Comparison of ENCODE assay signal across 1 cellular context in the genomic region with DNA sequence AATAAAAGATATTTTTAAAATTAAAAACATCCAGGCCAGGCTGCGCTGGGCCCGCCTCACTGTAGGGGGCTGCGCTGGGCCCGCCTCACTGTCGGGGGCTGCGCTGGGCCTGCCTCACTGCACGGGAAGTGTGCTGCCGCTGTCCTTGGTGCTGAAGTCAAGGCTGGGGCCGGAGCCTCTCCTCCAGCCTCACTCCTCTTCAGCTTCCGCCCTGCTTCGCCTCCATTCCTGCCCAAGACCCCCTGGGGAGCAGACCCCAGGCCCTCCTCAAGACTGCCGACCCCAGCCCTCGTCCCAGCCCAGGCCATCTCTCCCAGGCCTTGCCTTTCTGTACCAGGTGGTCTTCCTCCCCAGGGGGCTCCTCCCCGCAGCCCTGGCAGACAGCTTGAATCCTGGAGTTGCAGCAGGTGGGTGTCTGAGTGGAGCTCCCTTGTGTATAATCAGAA.
TF ChIP-seq lines count a peak whose summit lies in the region.

No MANE protein-coding gene starts in this region.

TF ChIP-seq in HepG2, 621 proteins besides CTCF, POLR2A, EP300 and RAD21 (continued from another document and continues in another):
- TF ChIP-seq, protein P1, sequence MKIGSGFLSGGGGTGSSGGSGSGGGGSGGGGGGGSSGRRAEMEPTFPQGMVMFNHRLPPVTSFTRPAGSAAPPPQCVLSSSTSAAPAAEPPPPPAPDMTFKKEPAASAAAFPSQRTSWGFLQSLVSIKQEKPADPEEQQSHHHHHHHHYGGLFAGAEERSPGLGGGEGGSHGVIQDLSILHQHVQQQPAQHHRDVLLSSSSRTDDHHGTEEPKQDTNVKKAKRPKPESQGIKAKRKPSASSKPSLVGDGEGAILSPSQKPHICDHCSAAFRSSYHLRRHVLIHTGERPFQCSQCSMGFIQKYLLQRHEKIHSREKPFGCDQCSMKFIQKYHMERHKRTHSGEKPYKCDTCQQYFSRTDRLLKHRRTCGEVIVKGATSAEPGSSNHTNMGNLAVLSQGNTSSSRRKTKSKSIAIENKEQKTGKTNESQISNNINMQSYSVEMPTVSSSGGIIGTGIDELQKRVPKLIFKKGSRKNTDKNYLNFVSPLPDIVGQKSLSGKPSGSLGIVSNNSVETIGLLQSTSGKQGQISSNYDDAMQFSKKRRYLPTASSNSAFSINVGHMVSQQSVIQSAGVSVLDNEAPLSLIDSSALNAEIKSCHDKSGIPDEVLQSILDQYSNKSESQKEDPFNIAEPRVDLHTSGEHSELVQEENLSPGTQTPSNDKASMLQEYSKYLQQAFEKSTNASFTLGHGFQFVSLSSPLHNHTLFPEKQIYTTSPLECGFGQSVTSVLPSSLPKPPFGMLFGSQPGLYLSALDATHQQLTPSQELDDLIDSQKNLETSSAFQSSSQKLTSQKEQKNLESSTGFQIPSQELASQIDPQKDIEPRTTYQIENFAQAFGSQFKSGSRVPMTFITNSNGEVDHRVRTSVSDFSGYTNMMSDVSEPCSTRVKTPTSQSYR (CRISPR knock-in tag; IDR thresholded peaks at IDR 0.05; ENCODE audit: borderline replicate concordance), result peak; percentile 71; the same call in 1 of the 2 replicates
- TF ChIP-seq PRPF4 (IDR thresholded peaks at IDR 0.05; ENCODE audit: low read depth, low read length, poor library complexity, severe bottlenecking) (no peak), DNMT3B (CRISPR knock-in tag; conservative IDR thresholded peaks at IDR 0.05) (peak; percentile 91; the same call in 1 of the 2 replicates), ZNF30 (CRISPR knock-in tag; IDR thresholded peaks at IDR 0.05) (no peak), ZNF337 (CRISPR knock-in tag; IDR thresholded peaks at IDR 0.05; ENCODE audit: borderline replicate concordance, low read depth) (no peak), PHF21A (CRISPR knock-in tag; IDR thresholded peaks at IDR 0.05) (no peak), IRF2 (CRISPR knock-in tag; IDR thresholded peaks at IDR 0.05) (peak; percentile 84; the same call in 1 of the 2 replicates), ZNF263 (CRISPR knock-in tag; IDR thresholded peaks at IDR 0.05) (peak; percentile 77), ZNF430 (CRISPR knock-in tag; IDR thresholded peaks at IDR 0.05) (peak; percentile 86; the same call in 1 of the 2 replicates), ETV6 (CRISPR knock-in tag; conservative IDR thresholded peaks at IDR 0.05) (peak; percentile 98), CREM (IDR thresholded peaks at IDR 0.05) (no peak), CREM (CRISPR knock-in tag; IDR thresholded peaks at IDR 0.05) (no peak), ZNF562 (CRISPR knock-in tag; IDR thresholded peaks at IDR 0.05; ENCODE audit: borderline replicate concordance) (no peak), TCF7L2 (IDR thresholded peaks at IDR 0.05; ENCODE audit: low read depth, low read length) (no peak), NCOA2 (CRISPR knock-in tag; IDR thresholded peaks at IDR 0.05) (peak; percentile 73), ZNF552 (CRISPR knock-in tag; IDR thresholded peaks at IDR 0.05; ENCODE audit: borderline replicate concordance) (0 out of 2 replicates have a peak, but pooled peaks have one; percentile 60), ESRRA (CRISPR knock-in tag; IDR thresholded peaks at IDR 0.05; ENCODE audit: low read depth) (no peak), TBP (CRISPR knock-in tag; IDR thresholded peaks at IDR 0.05) (no peak), EHMT2 (IDR thresholded peaks at IDR 0.05; ENCODE audit: borderline replicate concordance, low read depth, low read length) (peak; percentile 88; the same call in 1 of the 2 replicates), ZNF274 (CRISPR knock-in tag; IDR thresholded peaks at IDR 0.05) (peak; percentile 83; the same call in 1 of the 2 replicates), NBN (conservative IDR thresholded peaks at IDR 0.05) (no peak), PCBP1 (IDR thresholded peaks at IDR 0.05; ENCODE audit: borderline replicate concordance, low read depth, low read length) (0 out of 2 replicates have a peak, but pooled peaks have one; percentile 22), SSRP1 (CRISPR knock-in tag; IDR thresholded peaks at IDR 0.05) (no peak), ZNF484 (CRISPR knock-in tag; IDR thresholded peaks at IDR 0.05; ENCODE audit: borderline replicate concordance, low read depth) (no peak), POLR2AphosphoS5 (IDR thresholded peaks at IDR 0.05; ENCODE audit: low read depth, low read length) (no peak), ETV5 (CRISPR knock-in tag; IDR thresholded peaks at IDR 0.05; ENCODE audit: borderline replicate concordance) (peak; percentile 65), AGO1 (IDR thresholded peaks at IDR 0.05; ENCODE audit: low read depth, low read length, poor library complexity, severe bottlenecking) (no peak), NR3C1 (CRISPR knock-in tag; IDR thresholded peaks at IDR 0.05) (no peak), FOXM1 (CRISPR knock-in tag; IDR thresholded peaks at IDR 0.05) (peak; percentile 87; the same call in 1 of the 2 replicates), RAD51 (IDR thresholded peaks at IDR 0.05; ENCODE audit: borderline replicate concordance) (no peak), EZH2 (conservative IDR thresholded peaks at IDR 0.05; ENCODE audit: low read depth, low read length) (no peak), KLF13 (CRISPR knock-in tag; IDR thresholded peaks at IDR 0.05) (0 out of 2 replicates have a peak, but pooled peaks have one; percentile 23), ZNF891 (CRISPR knock-in tag; IDR thresholded peaks at IDR 0.05) (peak; percentile 83; the same call in 1 of the 2 replicates), PLRG1 (conservative IDR thresholded peaks at IDR 0.05) (no peak), HMG20B (CRISPR knock-in tag; conservative IDR thresholded peaks at IDR 0.05) (peak; percentile 68; the same call in 1 of the 2 replicates), ZNF12 (CRISPR knock-in tag; IDR thresholded peaks at IDR 0.05) (peak; percentile 78), RARG (CRISPR knock-in tag; IDR thresholded peaks at IDR 0.05; ENCODE audit: low read depth) (no peak), SP140L (CRISPR knock-in tag; IDR thresholded peaks at IDR 0.05; ENCODE audit: borderline replicate concordance) (peak; percentile 98; the same call in 1 of the 2 replicates), ZNF292 (CRISPR knock-in tag; IDR thresholded peaks at IDR 0.05; ENCODE audit: borderline replicate concordance, low read depth) (peak; percentile 31; the same call in 1 of the 2 replicates), ISL2 (CRISPR knock-in tag; IDR thresholded peaks at IDR 0.05) (peak; percentile 65; the same call in 1 of the 2 replicates)
- TF ChIP-seq, protein P2, sequence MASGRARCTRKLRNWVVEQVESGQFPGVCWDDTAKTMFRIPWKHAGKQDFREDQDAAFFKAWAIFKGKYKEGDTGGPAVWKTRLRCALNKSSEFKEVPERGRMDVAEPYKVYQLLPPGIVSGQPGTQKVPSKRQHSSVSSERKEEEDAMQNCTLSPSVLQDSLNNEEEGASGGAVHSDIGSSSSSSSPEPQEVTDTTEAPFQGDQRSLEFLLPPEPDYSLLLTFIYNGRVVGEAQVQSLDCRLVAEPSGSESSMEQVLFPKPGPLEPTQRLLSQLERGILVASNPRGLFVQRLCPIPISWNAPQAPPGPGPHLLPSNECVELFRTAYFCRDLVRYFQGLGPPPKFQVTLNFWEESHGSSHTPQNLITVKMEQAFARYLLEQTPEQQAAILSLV (CRISPR knock-in tag; IDR thresholded peaks at IDR 0.05; ENCODE audit: borderline replicate concordance), result no peak
- TF ChIP-seq, protein P3, sequence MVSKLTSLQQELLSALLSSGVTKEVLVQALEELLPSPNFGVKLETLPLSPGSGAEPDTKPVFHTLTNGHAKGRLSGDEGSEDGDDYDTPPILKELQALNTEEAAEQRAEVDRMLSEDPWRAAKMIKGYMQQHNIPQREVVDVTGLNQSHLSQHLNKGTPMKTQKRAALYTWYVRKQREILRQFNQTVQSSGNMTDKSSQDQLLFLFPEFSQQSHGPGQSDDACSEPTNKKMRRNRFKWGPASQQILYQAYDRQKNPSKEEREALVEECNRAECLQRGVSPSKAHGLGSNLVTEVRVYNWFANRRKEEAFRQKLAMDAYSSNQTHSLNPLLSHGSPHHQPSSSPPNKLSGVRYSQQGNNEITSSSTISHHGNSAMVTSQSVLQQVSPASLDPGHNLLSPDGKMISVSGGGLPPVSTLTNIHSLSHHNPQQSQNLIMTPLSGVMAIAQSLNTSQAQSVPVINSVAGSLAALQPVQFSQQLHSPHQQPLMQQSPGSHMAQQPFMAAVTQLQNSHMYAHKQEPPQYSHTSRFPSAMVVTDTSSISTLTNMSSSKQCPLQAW (CRISPR knock-in tag; IDR thresholded peaks at IDR 0.05), result no peak
- TF ChIP-seq, protein P4, sequence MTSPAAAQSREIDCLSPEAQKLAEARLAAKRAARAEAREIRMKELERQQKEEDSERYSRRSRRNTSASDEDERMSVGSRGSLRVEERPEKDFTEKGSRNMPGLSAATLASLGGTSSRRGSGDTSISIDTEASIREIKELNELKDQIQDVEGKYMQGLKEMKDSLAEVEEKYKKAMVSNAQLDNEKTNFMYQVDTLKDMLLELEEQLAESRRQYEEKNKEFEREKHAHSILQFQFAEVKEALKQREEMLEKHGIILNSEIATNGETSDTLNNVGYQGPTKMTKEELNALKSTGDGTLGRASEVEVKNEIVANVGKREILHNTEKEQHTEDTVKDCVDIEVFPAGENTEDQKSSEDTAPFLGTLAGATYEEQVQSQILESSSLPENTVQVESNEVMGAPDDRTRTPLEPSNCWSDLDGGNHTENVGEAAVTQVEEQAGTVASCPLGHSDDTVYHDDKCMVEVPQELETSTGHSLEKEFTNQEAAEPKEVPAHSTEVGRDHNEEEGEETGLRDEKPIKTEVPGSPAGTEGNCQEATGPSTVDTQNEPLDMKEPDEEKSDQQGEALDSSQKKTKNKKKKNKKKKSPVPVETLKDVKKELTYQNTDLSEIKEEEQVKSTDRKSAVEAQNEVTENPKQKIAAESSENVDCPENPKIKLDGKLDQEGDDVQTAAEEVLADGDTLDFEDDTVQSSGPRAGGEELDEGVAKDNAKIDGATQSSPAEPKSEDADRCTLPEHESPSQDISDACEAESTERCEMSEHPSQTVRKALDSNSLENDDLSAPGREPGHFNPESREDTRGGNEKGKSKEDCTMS (CRISPR knock-in tag; conservative IDR thresholded peaks at IDR 0.05), result peak; percentile 92
- TF ChIP-seq, protein P5, sequence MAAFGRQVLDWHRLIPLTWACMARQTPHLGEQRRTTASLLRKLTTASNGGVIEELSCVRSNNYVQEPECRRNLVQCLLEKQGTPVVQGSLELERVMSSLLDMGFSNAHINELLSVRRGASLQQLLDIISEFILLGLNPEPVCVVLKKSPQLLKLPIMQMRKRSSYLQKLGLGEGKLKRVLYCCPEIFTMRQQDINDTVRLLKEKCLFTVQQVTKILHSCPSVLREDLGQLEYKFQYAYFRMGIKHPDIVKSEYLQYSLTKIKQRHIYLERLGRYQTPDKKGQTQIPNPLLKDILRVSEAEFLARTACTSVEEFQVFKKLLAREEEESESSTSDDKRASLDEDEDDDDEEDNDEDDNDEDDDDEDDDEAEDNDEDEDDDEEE (CRISPR knock-in tag; IDR thresholded peaks at IDR 0.05), result peak; percentile 96; the same call in 1 of the 2 replicates
- TF ChIP-seq, protein P6, sequence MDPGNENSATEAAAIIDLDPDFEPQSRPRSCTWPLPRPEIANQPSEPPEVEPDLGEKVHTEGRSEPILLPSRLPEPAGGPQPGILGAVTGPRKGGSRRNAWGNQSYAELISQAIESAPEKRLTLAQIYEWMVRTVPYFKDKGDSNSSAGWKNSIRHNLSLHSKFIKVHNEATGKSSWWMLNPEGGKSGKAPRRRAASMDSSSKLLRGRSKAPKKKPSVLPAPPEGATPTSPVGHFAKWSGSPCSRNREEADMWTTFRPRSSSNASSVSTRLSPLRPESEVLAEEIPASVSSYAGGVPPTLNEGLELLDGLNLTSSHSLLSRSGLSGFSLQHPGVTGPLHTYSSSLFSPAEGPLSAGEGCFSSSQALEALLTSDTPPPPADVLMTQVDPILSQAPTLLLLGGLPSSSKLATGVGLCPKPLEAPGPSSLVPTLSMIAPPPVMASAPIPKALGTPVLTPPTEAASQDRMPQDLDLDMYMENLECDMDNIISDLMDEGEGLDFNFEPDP (CRISPR knock-in tag; conservative IDR thresholded peaks at IDR 0.05), result no peak
- TF ChIP-seq, protein P7, sequence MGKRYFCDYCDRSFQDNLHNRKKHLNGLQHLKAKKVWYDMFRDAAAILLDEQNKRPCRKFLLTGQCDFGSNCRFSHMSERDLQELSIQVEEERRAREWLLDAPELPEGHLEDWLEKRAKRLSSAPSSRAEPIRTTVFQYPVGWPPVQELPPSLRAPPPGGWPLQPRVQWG (CRISPR knock-in tag; IDR thresholded peaks at IDR 0.05; ENCODE audit: borderline replicate concordance, low read depth), result 0 out of 2 replicates have a peak, but pooled peaks have one; percentile 44
- TF ChIP-seq, protein P8, sequence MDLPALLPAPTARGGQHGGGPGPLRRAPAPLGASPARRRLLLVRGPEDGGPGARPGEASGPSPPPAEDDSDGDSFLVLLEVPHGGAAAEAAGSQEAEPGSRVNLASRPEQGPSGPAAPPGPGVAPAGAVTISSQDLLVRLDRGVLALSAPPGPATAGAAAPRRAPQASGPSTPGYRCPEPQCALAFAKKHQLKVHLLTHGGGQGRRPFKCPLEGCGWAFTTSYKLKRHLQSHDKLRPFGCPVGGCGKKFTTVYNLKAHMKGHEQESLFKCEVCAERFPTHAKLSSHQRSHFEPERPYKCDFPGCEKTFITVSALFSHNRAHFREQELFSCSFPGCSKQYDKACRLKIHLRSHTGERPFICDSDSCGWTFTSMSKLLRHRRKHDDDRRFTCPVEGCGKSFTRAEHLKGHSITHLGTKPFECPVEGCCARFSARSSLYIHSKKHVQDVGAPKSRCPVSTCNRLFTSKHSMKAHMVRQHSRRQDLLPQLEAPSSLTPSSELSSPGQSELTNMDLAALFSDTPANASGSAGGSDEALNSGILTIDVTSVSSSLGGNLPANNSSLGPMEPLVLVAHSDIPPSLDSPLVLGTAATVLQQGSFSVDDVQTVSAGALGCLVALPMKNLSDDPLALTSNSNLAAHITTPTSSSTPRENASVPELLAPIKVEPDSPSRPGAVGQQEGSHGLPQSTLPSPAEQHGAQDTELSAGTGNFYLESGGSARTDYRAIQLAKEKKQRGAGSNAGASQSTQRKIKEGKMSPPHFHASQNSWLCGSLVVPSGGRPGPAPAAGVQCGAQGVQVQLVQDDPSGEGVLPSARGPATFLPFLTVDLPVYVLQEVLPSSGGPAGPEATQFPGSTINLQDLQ (CRISPR knock-in tag; IDR thresholded peaks at IDR 0.05), result no peak
- TF ChIP-seq, protein P9, sequence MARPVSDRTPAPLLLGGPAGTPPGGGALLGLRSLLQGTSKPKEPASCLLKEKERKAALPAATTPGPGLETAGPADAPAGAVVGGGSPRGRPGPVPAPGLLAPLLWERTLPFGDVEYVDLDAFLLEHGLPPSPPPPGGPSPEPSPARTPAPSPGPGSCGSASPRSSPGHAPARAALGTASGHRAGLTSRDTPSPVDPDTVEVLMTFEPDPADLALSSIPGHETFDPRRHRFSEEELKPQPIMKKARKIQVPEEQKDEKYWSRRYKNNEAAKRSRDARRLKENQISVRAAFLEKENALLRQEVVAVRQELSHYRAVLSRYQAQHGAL (CRISPR knock-in tag; IDR thresholded peaks at IDR 0.05; ENCODE audit: not compliant biosample characterization), result peak; percentile 95
- TF ChIP-seq, protein P10, sequence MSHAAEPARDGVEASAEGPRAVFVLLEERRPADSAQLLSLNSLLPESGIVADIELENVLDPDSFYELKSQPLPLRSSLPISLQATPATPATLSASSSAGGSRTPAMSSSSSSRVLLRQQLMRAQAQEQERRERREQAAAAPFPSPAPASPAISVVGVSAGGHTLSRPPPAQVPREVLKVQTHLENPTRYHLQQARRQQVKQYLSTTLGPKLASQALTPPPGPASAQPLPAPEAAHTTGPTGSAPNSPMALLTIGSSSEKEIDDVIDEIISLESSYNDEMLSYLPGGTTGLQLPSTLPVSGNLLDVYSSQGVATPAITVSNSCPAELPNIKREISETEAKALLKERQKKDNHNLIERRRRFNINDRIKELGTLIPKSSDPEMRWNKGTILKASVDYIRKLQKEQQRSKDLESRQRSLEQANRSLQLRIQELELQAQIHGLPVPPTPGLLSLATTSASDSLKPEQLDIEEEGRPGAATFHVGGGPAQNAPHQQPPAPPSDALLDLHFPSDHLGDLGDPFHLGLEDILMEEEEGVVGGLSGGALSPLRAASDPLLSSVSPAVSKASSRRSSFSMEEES (CRISPR knock-in tag; IDR thresholded peaks at IDR 0.05), result peak; percentile 92
